ENCODE assay signal across 1 cellular context in genomic region chr20:17856024-17856564, GRCh38.
TF ChIP-seq lines count a peak whose summit lies in the region.

No MANE protein-coding gene starts in this region.

TF ChIP-seq in GM12878, 131 proteins besides CTCF, POLR2A, EP300 and RAD21 (continued from another document and continues in another):
- no peak for TF ChIP-seq REST (IDR thresholded peaks at IDR 0.05; ENCODE audit: low read depth, low read length)
- no peak for TF ChIP-seq TAF1 (IDR thresholded peaks at IDR 0.05; ENCODE audit: borderline replicate concordance, low read depth, low read length)
- TF ChIP-seq SIN3A (IDR thresholded peaks at IDR 0.05; ENCODE audit: low read depth, low read length) = no peak
- TF ChIP-seq SMAD1 (IDR thresholded peaks at IDR 0.05; ENCODE audit: low read depth, partially characterized antibody) = no peak
- TF ChIP-seq BHLHE40 (IDR thresholded peaks at IDR 0.05; ENCODE audit: borderline replicate concordance in 1 of 2, low read depth in 2 of 2, low read length in 1 of 2) = peak; percentile 70 to 81
- TF ChIP-seq ZNF622 (IDR thresholded peaks at IDR 0.05) = no peak
- peak; percentile 92 for TF ChIP-seq RELB (IDR thresholded peaks at IDR 0.05; ENCODE audit: low read depth)
- no peak for TF ChIP-seq ZNF24 (IDR thresholded peaks at IDR 0.05)
- peak; percentile 85 for TF ChIP-seq FOXM1 (IDR thresholded peaks at IDR 0.05; ENCODE audit: low read depth, low read length)
- TF ChIP-seq CREB1 (IDR thresholded peaks at IDR 0.05; ENCODE audit: low read depth) = 0 out of 2 replicates have a peak, but pooled peaks have one; percentile 35
- peak; percentile 77 for TF ChIP-seq MTA2 (IDR thresholded peaks at IDR 0.05; ENCODE audit: low read depth)
- TF ChIP-seq TCF7 (IDR thresholded peaks at IDR 0.05; ENCODE audit: borderline replicate concordance) = peak; percentile 30; the same call in 1 of the 2 replicates
- no peak for TF ChIP-seq NFYA (IDR thresholded peaks at IDR 0.05; ENCODE audit: borderline replicate concordance, low read depth, low read length)
- no peak for TF ChIP-seq MXI1 (IDR thresholded peaks at IDR 0.05; ENCODE audit: low read depth, low read length)
- peak; percentile 79; the same call in 1 of the 2 replicates for TF ChIP-seq ZNF384 (IDR thresholded peaks at IDR 0.05; ENCODE audit: borderline replicate concordance, low read depth, low read length)
- TF ChIP-seq, protein P1, sequence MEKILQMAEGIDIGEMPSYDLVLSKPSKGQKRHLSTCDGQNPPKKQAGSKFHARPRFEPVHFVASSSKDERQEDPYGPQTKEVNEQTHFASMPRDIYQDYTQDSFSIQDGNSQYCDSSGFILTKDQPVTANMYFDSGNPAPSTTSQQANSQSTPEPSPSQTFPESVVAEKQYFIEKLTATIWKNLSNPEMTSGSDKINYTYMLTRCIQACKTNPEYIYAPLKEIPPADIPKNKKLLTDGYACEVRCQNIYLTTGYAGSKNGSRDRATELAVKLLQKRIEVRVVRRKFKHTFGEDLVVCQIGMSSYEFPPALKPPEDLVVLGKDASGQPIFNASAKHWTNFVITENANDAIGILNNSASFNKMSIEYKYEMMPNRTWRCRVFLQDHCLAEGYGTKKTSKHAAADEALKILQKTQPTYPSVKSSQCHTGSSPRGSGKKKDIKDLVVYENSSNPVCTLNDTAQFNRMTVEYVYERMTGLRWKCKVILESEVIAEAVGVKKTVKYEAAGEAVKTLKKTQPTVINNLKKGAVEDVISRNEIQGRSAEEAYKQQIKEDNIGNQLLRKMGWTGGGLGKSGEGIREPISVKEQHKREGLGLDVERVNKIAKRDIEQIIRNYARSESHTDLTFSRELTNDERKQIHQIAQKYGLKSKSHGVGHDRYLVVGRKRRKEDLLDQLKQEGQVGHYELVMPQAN (conservative IDR thresholded peaks at IDR 0.05) = no peak
- no peak for TF ChIP-seq RBBP5 (conservative IDR thresholded peaks at IDR 0.05)
- TF ChIP-seq RAD51 (IDR thresholded peaks at IDR 0.05) = peak; percentile 73
- no peak for TF ChIP-seq EGR1 (IDR thresholded peaks at IDR 0.05; ENCODE audit: borderline replicate concordance in 1 of 2, low read depth in 2 of 2, low read length in 2 of 2)
- TF ChIP-seq FOXK2 (IDR thresholded peaks at IDR 0.05) = no peak; the same call in 1 of the 2 replicates
- TF ChIP-seq BMI1 (IDR thresholded peaks at IDR 0.05; ENCODE audit: borderline replicate concordance) = no peak
- TF ChIP-seq, protein P2, sequence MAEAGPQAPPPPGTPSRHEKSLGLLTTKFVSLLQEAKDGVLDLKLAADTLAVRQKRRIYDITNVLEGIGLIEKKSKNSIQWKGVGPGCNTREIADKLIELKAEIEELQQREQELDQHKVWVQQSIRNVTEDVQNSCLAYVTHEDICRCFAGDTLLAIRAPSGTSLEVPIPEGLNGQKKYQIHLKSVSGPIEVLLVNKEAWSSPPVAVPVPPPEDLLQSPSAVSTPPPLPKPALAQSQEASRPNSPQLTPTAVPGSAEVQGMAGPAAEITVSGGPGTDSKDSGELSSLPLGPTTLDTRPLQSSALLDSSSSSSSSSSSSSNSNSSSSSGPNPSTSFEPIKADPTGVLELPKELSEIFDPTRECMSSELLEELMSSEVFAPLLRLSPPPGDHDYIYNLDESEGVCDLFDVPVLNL (IDR thresholded peaks at IDR 0.05; ENCODE audit: low read depth, low read length) = no peak
- peak; percentile 53; the same call in 1 of the 2 replicates for TF ChIP-seq MEF2A (IDR thresholded peaks at IDR 0.05; ENCODE audit: insufficient read depth, low read depth, low read length)
- TF ChIP-seq, protein P3, sequence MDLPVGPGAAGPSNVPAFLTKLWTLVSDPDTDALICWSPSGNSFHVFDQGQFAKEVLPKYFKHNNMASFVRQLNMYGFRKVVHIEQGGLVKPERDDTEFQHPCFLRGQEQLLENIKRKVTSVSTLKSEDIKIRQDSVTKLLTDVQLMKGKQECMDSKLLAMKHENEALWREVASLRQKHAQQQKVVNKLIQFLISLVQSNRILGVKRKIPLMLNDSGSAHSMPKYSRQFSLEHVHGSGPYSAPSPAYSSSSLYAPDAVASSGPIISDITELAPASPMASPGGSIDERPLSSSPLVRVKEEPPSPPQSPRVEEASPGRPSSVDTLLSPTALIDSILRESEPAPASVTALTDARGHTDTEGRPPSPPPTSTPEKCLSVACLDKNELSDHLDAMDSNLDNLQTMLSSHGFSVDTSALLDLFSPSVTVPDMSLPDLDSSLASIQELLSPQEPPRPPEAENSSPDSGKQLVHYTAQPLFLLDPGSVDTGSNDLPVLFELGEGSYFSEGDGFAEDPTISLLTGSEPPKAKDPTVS (IDR thresholded peaks at IDR 0.05; ENCODE audit: low read depth, low read length) = 0 out of 2 replicates have a peak, but pooled peaks have one; percentile 48
- TF ChIP-seq, protein P4, sequence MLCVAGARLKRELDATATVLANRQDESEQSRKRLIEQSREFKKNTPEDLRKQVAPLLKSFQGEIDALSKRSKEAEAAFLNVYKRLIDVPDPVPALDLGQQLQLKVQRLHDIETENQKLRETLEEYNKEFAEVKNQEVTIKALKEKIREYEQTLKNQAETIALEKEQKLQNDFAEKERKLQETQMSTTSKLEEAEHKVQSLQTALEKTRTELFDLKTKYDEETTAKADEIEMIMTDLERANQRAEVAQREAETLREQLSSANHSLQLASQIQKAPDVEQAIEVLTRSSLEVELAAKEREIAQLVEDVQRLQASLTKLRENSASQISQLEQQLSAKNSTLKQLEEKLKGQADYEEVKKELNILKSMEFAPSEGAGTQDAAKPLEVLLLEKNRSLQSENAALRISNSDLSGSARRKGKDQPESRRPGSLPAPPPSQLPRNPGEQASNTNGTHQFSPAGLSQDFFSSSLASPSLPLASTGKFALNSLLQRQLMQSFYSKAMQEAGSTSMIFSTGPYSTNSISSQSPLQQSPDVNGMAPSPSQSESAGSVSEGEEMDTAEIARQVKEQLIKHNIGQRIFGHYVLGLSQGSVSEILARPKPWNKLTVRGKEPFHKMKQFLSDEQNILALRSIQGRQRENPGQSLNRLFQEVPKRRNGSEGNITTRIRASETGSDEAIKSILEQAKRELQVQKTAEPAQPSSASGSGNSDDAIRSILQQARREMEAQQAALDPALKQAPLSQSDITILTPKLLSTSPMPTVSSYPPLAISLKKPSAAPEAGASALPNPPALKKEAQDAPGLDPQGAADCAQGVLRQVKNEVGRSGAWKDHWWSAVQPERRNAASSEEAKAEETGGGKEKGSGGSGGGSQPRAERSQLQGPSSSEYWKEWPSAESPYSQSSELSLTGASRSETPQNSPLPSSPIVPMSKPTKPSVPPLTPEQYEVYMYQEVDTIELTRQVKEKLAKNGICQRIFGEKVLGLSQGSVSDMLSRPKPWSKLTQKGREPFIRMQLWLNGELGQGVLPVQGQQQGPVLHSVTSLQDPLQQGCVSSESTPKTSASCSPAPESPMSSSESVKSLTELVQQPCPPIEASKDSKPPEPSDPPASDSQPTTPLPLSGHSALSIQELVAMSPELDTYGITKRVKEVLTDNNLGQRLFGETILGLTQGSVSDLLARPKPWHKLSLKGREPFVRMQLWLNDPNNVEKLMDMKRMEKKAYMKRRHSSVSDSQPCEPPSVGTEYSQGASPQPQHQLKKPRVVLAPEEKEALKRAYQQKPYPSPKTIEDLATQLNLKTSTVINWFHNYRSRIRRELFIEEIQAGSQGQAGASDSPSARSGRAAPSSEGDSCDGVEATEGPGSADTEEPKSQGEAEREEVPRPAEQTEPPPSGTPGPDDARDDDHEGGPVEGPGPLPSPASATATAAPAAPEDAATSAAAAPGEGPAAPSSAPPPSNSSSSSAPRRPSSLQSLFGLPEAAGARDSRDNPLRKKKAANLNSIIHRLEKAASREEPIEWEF (IDR thresholded peaks at IDR 0.05; ENCODE audit: insufficient replicate concordance, low read depth, low read length) = peak; percentile 48
- TF ChIP-seq HCFC1 (IDR thresholded peaks at IDR 0.05; ENCODE audit: low read length) = no peak
- no peak for TF ChIP-seq SUZ12 (IDR thresholded peaks at IDR 0.05; ENCODE audit: unreplicated experiment)
- TF ChIP-seq BRCA1 (IDR thresholded peaks at IDR 0.05; ENCODE audit: low read depth, low read length) = no peak
- TF ChIP-seq GABPA (IDR thresholded peaks at IDR 0.05; ENCODE audit: low read depth) = no peak
- no peak for TF ChIP-seq STAT1 (conservative IDR thresholded peaks at IDR 0.05)
- no peak for TF ChIP-seq CEBPB (IDR thresholded peaks at IDR 0.05; ENCODE audit: borderline replicate concordance in 1 of 2, low read depth in 2 of 2, low read length in 2 of 2)
- no peak for TF ChIP-seq POLR2AphosphoS2 (IDR thresholded peaks at IDR 0.05; ENCODE audit: low read depth, low read length)
- TF ChIP-seq ZNF592 (IDR thresholded peaks at IDR 0.05) = no peak
- no peak for TF ChIP-seq ASH2L (IDR thresholded peaks at IDR 0.05; ENCODE audit: borderline replicate concordance, low read depth)
- TF ChIP-seq TARDBP (IDR thresholded peaks at IDR 0.05; ENCODE audit: borderline replicate concordance) = no peak
- no peak for TF ChIP-seq WRNIP1 (IDR thresholded peaks at IDR 0.05; ENCODE audit: borderline replicate concordance, low read depth, low read length)
- no peak for TF ChIP-seq BACH1 (IDR thresholded peaks at IDR 0.05; ENCODE audit: borderline replicate concordance)
- TF ChIP-seq ZSCAN29 (IDR thresholded peaks at IDR 0.05) = no peak
- TF ChIP-seq, protein P5, sequence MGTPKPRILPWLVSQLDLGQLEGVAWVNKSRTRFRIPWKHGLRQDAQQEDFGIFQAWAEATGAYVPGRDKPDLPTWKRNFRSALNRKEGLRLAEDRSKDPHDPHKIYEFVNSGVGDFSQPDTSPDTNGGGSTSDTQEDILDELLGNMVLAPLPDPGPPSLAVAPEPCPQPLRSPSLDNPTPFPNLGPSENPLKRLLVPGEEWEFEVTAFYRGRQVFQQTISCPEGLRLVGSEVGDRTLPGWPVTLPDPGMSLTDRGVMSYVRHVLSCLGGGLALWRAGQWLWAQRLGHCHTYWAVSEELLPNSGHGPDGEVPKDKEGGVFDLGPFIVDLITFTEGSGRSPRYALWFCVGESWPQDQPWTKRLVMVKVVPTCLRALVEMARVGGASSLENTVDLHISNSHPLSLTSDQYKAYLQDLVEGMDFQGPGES (IDR thresholded peaks at IDR 0.05) = no peak
- TF ChIP-seq CBX3 (IDR thresholded peaks at IDR 0.05; ENCODE audit: borderline replicate concordance, low read depth) = no peak
- peak; percentile 84 for TF ChIP-seq BCL11A (IDR thresholded peaks at IDR 0.05; ENCODE audit: low read depth, low read length)
- TF ChIP-seq JUNB (IDR thresholded peaks at IDR 0.05) = peak; percentile 43
- TF ChIP-seq SIX5 (IDR thresholded peaks at IDR 0.05; ENCODE audit: low read depth, low read length, severe bottlenecking) = no peak
- TF ChIP-seq SPI1 (IDR thresholded peaks at IDR 0.05; ENCODE audit: borderline replicate concordance, insufficient read depth, low read depth, low read length) = peak; percentile 91
